ENCODE assay signal across 18 cellular contexts in the genomic region with DNA sequence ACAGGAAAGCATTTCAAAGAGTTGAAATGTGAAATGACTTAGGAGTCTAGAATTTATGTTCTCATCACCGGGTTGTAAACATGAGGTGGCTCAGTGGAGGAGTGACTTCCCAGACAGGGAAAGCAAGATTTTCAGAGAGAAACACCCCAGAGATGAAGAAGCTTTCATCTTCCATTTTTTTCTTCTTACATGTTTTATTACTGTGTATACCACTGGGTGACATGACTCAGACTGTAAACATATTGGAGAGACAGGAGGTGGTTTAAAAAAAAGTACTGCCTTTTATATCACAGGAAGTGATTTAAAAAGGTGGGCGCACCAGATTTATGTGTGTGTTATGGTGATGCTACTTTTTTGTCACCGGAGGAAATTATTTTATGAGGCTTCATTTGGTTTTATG.
DNase-seq lines count a peak whose midpoint lies in the region; ATAC-seq and TF ChIP-seq lines count a peak whose summit lies in the region.
"Had no signal": no experiment of that assay in that cellular context is flagged by ENCODE, and none has a peak within 500 bp of the region (broad histone marks: within the 10 kb centered on the region; RNA-seq: fewer than 3 reads in every experiment).

No MANE protein-coding gene starts in this region.

- DNase-seq in AG10803 (ENCODE audit: low read depth): peak; percentile 60
- DNase-seq in LoVo (ENCODE audit: low spot score): peak; percentile 52
- peak; percentile 54 for DNase-seq in dedifferentiated amniotic fluid mesenchymal stem cell (ENCODE audit: extremely low spot score)
- no peak for DNase-seq in heart right ventricle
- no peak for DNase-seq in germinal center (ENCODE audit: low spot score)
- no peak for DNase-seq in activated naive CD4-positive, alpha-beta T cell treated with anti-CD3 and anti-CD28 coated beads for 36 hours
- DNase-seq: activated B cell treated with CpG ODN at 0.5 μM for 24 hours; activated naive CD4-positive, alpha-beta T cell treated with Interleukin-2 at 50 U/mL for 16 hours; H9; Karpas-422; NCI-H1694; NCI-H524; right lobe of liver; stimulated activated CD4-positive, alpha-beta T cell treated with anti-CD3 and anti-CD28 coated beads, Interleukin-4, amount 100 ng/mL, for 4 hours; upper lobe of left lung had no signal

- peaks cover 0 to 22% (median 0%) of the 10 kb centered on the region in 11 donors for H3K9me3 ChIP-seq in heart right ventricle
- H3K9me3 ChIP-seq: right lobe of liver, upper lobe of left lung had no signal

- 67 to 76% methylated on average over 3 of the region's 3 CpGs for WGBS in heart right ventricle, 2 donors

- H3K36me3 Mint-ChIP-seq in nephron (ENCODE audit: low read depth): peaks cover 3% of the 10 kb centered on the region
- no peaks in the 10 kb centered on the region for H3K36me3 Mint-ChIP-seq in activated naive CD4-positive, alpha-beta T cell treated with anti-CD3 and anti-CD28 coated beads for 36 hours (ENCODE audit: low read depth)

- H3K27ac ChIP-seq in heart right ventricle: peak overlapping the region in 1 of 10 donors; percentile 26
- H3K27ac ChIP-seq: right lobe of liver, upper lobe of left lung had no signal

- H3K4me3 ChIP-seq in AG10803 (ENCODE audit: low read length) (no peak overlapping the region), heart right ventricle (no peak overlapping the region)
- H3K4me3 ChIP-seq: right lobe of liver, upper lobe of left lung had no signal

- H3K4me1 ChIP-seq in heart right ventricle: no peaks in the 10 kb centered on the region
- H3K4me1 ChIP-seq: right lobe of liver, upper lobe of left lung had no signal

- CTCF ChIA-PET in activated naive CD4-positive, alpha-beta T cell treated with anti-CD3 and anti-CD28 coated beads for 36 hours (lab: Charles Lee): no interaction called here

- TF ChIP-seq CTCF in AG10803 (conservative IDR thresholded peaks at IDR 0.05; ENCODE audit: low read length): no peak
- no peak for TF ChIP-seq CTCF in nephron (IDR thresholded peaks at IDR 0.05; ENCODE audit: unreplicated experiment in 3 of 3)
- no peak for TF ChIP-seq CTCF in heart right ventricle (IDR thresholded peaks at IDR 0.05)

- peaks cover 10% of the 10 kb centered on the region for H3K9me3 Mint-ChIP-seq in nephron
- H3K9me3 Mint-ChIP-seq in activated naive CD4-positive, alpha-beta T cell treated with anti-CD3 and anti-CD28 coated beads for 36 hours: peaks cover 6% of the 10 kb centered on the region

- no peak overlapping the region for H3K4me3 Mint-ChIP-seq in nephron
- H3K4me3 Mint-ChIP-seq in activated naive CD4-positive, alpha-beta T cell treated with anti-CD3 and anti-CD28 coated beads for 36 hours: no peak overlapping the region
- H3K4me3 Mint-ChIP-seq: activated B cell treated with CpG ODN at 0.5 μM for 24 hours, H9, neural crest cell had no signal

- H3K27me3 ChIP-seq in heart right ventricle: peaks cover 0 to 19% (median 0%) of the 10 kb centered on the region in 7 donors
- H3K27me3 ChIP-seq: right lobe of liver, upper lobe of left lung had no signal

- no peaks in the 10 kb centered on the region for H3K36me3 ChIP-seq in heart right ventricle
- H3K36me3 ChIP-seq: right lobe of liver, upper lobe of left lung had no signal

- H3K27ac Mint-ChIP-seq in nephron: peak overlapping the region; percentile 48 to 93 (median 75)
- H3K27ac Mint-ChIP-seq in activated naive CD4-positive, alpha-beta T cell treated with anti-CD3 and anti-CD28 coated beads for 36 hours: no peak overlapping the region
- H3K27ac Mint-ChIP-seq: activated B cell treated with CpG ODN at 0.5 μM for 24 hours, H9 had no signal

- H3K27me3 Mint-ChIP-seq in nephron (ENCODE audit: low read depth): peaks cover 10% of the 10 kb centered on the region
- peaks cover 13% of the 10 kb centered on the region for H3K27me3 Mint-ChIP-seq in activated naive CD4-positive, alpha-beta T cell treated with anti-CD3 and anti-CD28 coated beads for 36 hours (ENCODE audit: low read depth)

- ATAC-seq in heart right ventricle (no peak), HG03521 (IDR thresholded peaks at IDR 0.05; ENCODE audit: unreplicated experiment) (no peak)
- ATAC-seq: right lobe of liver had no signal

- intact Hi-C loops in heart right ventricle (cut with DNase I): no loop called here
- intact Hi-C loops in activated naive CD4-positive, alpha-beta T cell treated with anti-CD3 and anti-CD28 coated beads for 36 hours (cut with micrococcal nuclease): no loop called here

- peaks cover 41% of the 10 kb centered on the region for H3K4me1 Mint-ChIP-seq in nephron
- H3K4me1 Mint-ChIP-seq in activated naive CD4-positive, alpha-beta T cell treated with anti-CD3 and anti-CD28 coated beads for 36 hours (ENCODE audit: low read depth): no peaks in the 10 kb centered on the region
- H3K4me1 Mint-ChIP-seq: activated B cell treated with CpG ODN at 0.5 μM for 24 hours, H9 had no signal

Comparison
In these comparisons a context has a peak if more than half of its experiments do, and no peak if none do; other contexts are left out.
1. DNase-seq: peak in AG10803 (single experiment), LoVo (single experiment) and dedifferentiated amniotic fluid mesenchymal stem cell (single experiment); none in heart right ventricle (0 of 2), germinal center (single experiment) and activated naive CD4-positive, alpha-beta T cell treated with anti-CD3 and anti-CD28 coated beads for 36 hours (single experiment).